22 cellular contexts compared by ENCODE assay signal in genomic region chr6:6978731-6979130, GRCh38.
"Had no signal": no experiment of that assay in that cellular context is flagged by ENCODE, and none has a peak within 500 bp of the region (broad histone marks: within the 10 kb centered on the region; RNA-seq: fewer than 3 reads in every experiment).

No MANE protein-coding gene starts in this region.

- H3K9me3 ChIP-seq: gastroesophageal sphincter, heart right ventricle, pancreas, right lobe of liver, suprapubic skin, transverse colon had no signal

- DNase-seq: caudate nucleus; cerebellar nuclear complex; cortex of kidney; effector memory CD8-positive, alpha-beta T cell; foreskin fibroblast; heart right ventricle; hippocampal formation; mesendoderm; midbrain; naive thymus-derived CD8-positive, alpha-beta T cell; pancreas; right lobe of liver; stimulated activated CD4-positive, alpha-beta T cell treated with anti-CD3 and anti-CD28 coated beads, Interleukin-12 subunit alpha, Interleukin-12 subunit beta, amount 100 ng/mL, for 4 hours; stimulated activated CD4-positive, alpha-beta T cell treated with anti-CD3 and anti-CD28 coated beads, Interleukin-1b, Interleukin-23, amount 100 ng/mL, for 48 hours; stimulated activated CD4-positive, alpha-beta T cell treated with anti-CD3 and anti-CD28 coated beads, Interleukin-4, amount 100 ng/mL, for 1 hour; stimulated activated CD8-positive, alpha-beta memory T cell treated with anti-CD3 and anti-CD28 coated beads, Interleukin-4, amount 100 ng/mL, for 48 hours; stimulated activated naive CD4-positive, alpha-beta T cell; stimulated activated naive CD8-positive, alpha-beta T cell treated with anti-CD3 and anti-CD28 coated beads, Interleukin-15, amount 100 ng/mL, for 72 hours; transverse colon had no signal

- H3K4me2 ChIP-seq: smooth muscle cell had no signal

- H3K4me3 ChIP-seq: gastroesophageal sphincter, heart right ventricle, pancreas, right lobe of liver, smooth muscle cell, suprapubic skin, transverse colon had no signal

- ATAC-seq: effector memory CD8-positive, alpha-beta T cell; gastroesophageal sphincter; heart right ventricle; naive thymus-derived CD8-positive, alpha-beta T cell; pancreas; right lobe of liver; stimulated activated naive CD8-positive, alpha-beta T cell treated with anti-CD3 and anti-CD28 coated beads, Interleukin-15, amount 100 ng/mL, for 72 hours had no signal

- H3K27ac ChIP-seq: gastroesophageal sphincter, heart right ventricle, pancreas, right lobe of liver, suprapubic skin, transverse colon had no signal

- H3K36me3 ChIP-seq: gastroesophageal sphincter, heart right ventricle, pancreas, right lobe of liver, suprapubic skin, transverse colon had no signal

- H3K27me3 ChIP-seq: gastroesophageal sphincter, heart right ventricle, pancreas, right lobe of liver, suprapubic skin, transverse colon had no signal

- H3K4me1 ChIP-seq: gastroesophageal sphincter, pancreas, suprapubic skin, transverse colon had no signal
